In the genomic region with DNA sequence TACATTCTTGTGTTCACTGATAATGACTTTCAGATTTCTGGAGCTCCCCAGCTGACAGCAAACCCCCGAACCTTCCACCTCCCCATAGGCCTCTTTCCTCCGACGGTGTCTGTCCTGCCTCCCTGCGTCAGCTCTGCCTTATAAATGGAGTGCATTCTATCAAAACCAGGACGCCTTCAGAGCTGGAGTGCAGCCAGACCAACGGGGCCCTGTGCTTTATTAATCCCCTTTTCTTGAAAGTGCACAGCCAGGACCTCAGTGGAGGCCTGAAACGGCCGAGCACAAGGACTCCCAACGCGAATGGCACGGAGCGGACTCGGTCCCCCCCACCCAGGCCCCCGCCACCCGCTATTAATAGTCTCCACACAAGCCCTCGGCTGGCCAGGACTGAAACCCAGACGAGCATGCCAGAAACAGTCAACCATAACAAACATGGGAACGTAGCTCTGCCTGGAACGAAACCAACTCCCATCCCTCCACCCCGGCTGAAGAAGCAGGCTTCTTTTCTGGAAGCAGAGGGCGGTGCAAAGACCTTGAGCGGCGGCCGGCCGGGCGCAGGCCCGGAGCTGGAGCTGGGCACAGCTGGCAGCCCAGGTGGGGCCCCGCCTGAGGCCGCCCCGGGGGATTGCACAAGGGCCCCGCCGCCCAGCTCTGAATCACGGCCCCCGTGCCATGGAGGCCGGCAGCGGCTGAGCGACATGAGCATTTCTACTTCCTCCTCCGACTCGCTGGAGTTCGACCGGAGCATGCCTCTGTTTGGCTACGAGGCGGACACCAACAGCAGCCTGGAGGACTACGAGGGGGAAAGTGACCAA, we compare ENCODE assay signal across 8 cellular contexts. TPM values are rescaled to one million over a fixed set of nuclear protein-coding genes. Genes with fewer than 3 reads are reported as not detected.
DNase-seq lines count a peak whose midpoint lies in the region; ATAC-seq and TF ChIP-seq lines count a peak whose summit lies in the region.

No MANE protein-coding gene starts in this region.

- peaks cover 27% of the 10 kb centered on the region for H3K4me1 Mint-ChIP-seq in glutamatergic neuron (ENCODE audit: low read depth, unreplicated experiment)
- peaks cover 12% of the 10 kb centered on the region for H3K4me1 Mint-ChIP-seq in activated T-helper 17 cell treated with anti-CD3 and anti-CD28 coated beads, Interleukin-2, amount 50 U/mL, for 72 hours

- peak overlapping the region; percentile 82 for H3K14ac ChIP-seq in trophoblast cell (ENCODE audit: low read length)

- H3K36me3 Mint-ChIP-seq in glutamatergic neuron (ENCODE audit: unreplicated experiment), result peaks cover 39% of the 10 kb centered on the region
- no peaks in the 10 kb centered on the region for H3K36me3 Mint-ChIP-seq in activated T-helper 17 cell treated with anti-CD3 and anti-CD28 coated beads, Interleukin-2, amount 50 U/mL, for 72 hours (ENCODE audit: low read depth)

- H3K36me3 ChIP-seq in trophoblast cell (ENCODE audit: control insufficient read depth in 1 of 2, insufficient read depth in 2 of 2, low read length in 2 of 2), result peaks cover 7% of the 10 kb centered on the region in 2 experiments

- no peak overlapping the region for H3K4me3 ChIP-seq in trophoblast cell (ENCODE audit: low read depth, low read length)

- H4K8ac ChIP-seq in trophoblast cell (ENCODE audit: low read depth, low read length), result peak overlapping the region; percentile 74

- H3K4me3 Mint-ChIP-seq in glutamatergic neuron (ENCODE audit: unreplicated experiment), result no peak overlapping the region
- no peak overlapping the region for H3K4me3 Mint-ChIP-seq in activated T-helper 17 cell treated with anti-CD3 and anti-CD28 coated beads, Interleukin-2, amount 50 U/mL, for 72 hours

- peak overlapping the region; percentile 92 for H2AK5ac ChIP-seq in trophoblast cell (ENCODE audit: low read length)

- H3K27ac ChIP-seq in trophoblast cell (ENCODE audit: low read depth, low read length), result peak overlapping the region; percentile 100

- ATAC-seq in activated T-helper 17 cell treated with anti-CD3 and anti-CD28 coated beads, Interleukin-2, amount 50 U/mL, for 72 hours (replicated peaks), result no peak
- ATAC-seq in GM21717 (IDR thresholded peaks at IDR 0.05; ENCODE audit: unreplicated experiment), result no peak

- peak; percentile 77 for DNase-seq in T1000 (lab: John Stamatoyannopoulos, UW)
- DNase-seq in glutamatergic neuron, result no peak
- peak in 1 of 2 donors; percentile 38 for DNase-seq in trophoblast cell
- DNase-seq in germinal center (ENCODE audit: low spot score), result no peak
- no peak for DNase-seq in GM20000 (ENCODE audit: low spot score)

- H3K79me2 ChIP-seq in trophoblast cell (ENCODE audit: control insufficient read depth, insufficient read depth, low read length, poor library complexity), result peaks cover 15% of the 10 kb centered on the region

- no peaks in the 10 kb centered on the region for H3K27me3 ChIP-seq in trophoblast cell (ENCODE audit: insufficient read depth, low read length)

- H3K9me3 Mint-ChIP-seq in glutamatergic neuron (ENCODE audit: unreplicated experiment), result peaks cover 2% of the 10 kb centered on the region
- H3K9me3 Mint-ChIP-seq in activated T-helper 17 cell treated with anti-CD3 and anti-CD28 coated beads, Interleukin-2, amount 50 U/mL, for 72 hours, result no peaks in the 10 kb centered on the region

- peak overlapping the region; percentile 93 for H2BK120ac ChIP-seq in trophoblast cell (ENCODE audit: insufficient read depth, low read length, poor library complexity)

- no peak for TF ChIP-seq RAD21 in Ishikawa (IDR thresholded peaks at IDR 0.05; ENCODE audit: low read depth)

- H3K9ac ChIP-seq in trophoblast cell (ENCODE audit: low read length), result no peak overlapping the region

- peaks cover 2% of the 10 kb centered on the region for H3K9me3 ChIP-seq in trophoblast cell (ENCODE audit: insufficient read depth, low read depth, low read length)

- H4K12ac ChIP-seq in trophoblast cell (ENCODE audit: low read depth, low read length), result peak overlapping the region; percentile 34

- H3K4me2 ChIP-seq in trophoblast cell (ENCODE audit: low read length), result peak overlapping the region; percentile 20

- peaks cover 12% of the 10 kb centered on the region for H3K27me3 Mint-ChIP-seq in glutamatergic neuron (ENCODE audit: unreplicated experiment)
- H3K27me3 Mint-ChIP-seq in activated T-helper 17 cell treated with anti-CD3 and anti-CD28 coated beads, Interleukin-2, amount 50 U/mL, for 72 hours, result no peaks in the 10 kb centered on the region

- peak overlapping the region; percentile 68 for H3K4ac ChIP-seq in trophoblast cell (ENCODE audit: low read depth, low read length)

- TF ChIP-seq CTCF in glutamatergic neuron (IDR thresholded peaks at IDR 0.05; ENCODE audit: partially characterized antibody, unreplicated experiment) (no peak), GM20000 (IDR thresholded peaks at IDR 0.05; ENCODE audit: extremely low read depth, missing control alignments) (no peak)

- H2AFZ ChIP-seq in trophoblast cell (ENCODE audit: insufficient read depth, low read length, poor library complexity), result peak overlapping the region; percentile 78

- no peak overlapping the region for H3K23ac ChIP-seq in trophoblast cell (ENCODE audit: low read length)

- peak overlapping the region; percentile 95 for H3K18ac ChIP-seq in trophoblast cell (ENCODE audit: low read length)

- TF ChIP-seq EP300 in Ishikawa (IDR thresholded peaks at IDR 0.05; ENCODE audit: borderline replicate concordance), result peak; percentile 30

- H3K27ac Mint-ChIP-seq in glutamatergic neuron (ENCODE audit: unreplicated experiment), result peak overlapping the region; percentile 42
- H3K27ac Mint-ChIP-seq in activated T-helper 17 cell treated with anti-CD3 and anti-CD28 coated beads, Interleukin-2, amount 50 U/mL, for 72 hours, result no peak overlapping the region

- peak overlapping the region; percentile 98 for H2BK12ac ChIP-seq in trophoblast cell (ENCODE audit: low read length)

- H3K4me1 ChIP-seq in trophoblast cell (ENCODE audit: control insufficient read depth in 1 of 2, insufficient read depth in 2 of 2, low read length in 2 of 2), result peaks cover 54 to 55% of the 10 kb centered on the region in 2 experiments

- WGBS in trophoblast cell (ENCODE audit: extremely low coverage, insufficient coverage, insufficient read length), result no CpG with 5 or more reads among the region's 44 CpGs

- H4K91ac ChIP-seq in trophoblast cell (ENCODE audit: low read depth, low read length), result peak overlapping the region; percentile 99

- H2BK5ac ChIP-seq in trophoblast cell (ENCODE audit: low read depth, low read length, poor library complexity), result peak overlapping the region; percentile 87

- peaks cover 58% of the 10 kb centered on the region for H3K79me1 ChIP-seq in trophoblast cell (ENCODE audit: low read length)

TF ChIP-seq in Ishikawa, 13 proteins besides CTCF, POLR2A, EP300 and RAD21:
- TF ChIP-seq ZBTB7A (IDR thresholded peaks at IDR 0.05; ENCODE audit: low read depth), result peak; percentile 67; the same call in 1 of the 2 replicates
- no peak for TF ChIP-seq CREB1 (IDR thresholded peaks at IDR 0.05; ENCODE audit: low read depth)
- TF ChIP-seq TAF1 (IDR thresholded peaks at IDR 0.05; ENCODE audit: low read depth), result peak; percentile 55; the same call in 1 of the 2 replicates
- TF ChIP-seq, protein P1, sequence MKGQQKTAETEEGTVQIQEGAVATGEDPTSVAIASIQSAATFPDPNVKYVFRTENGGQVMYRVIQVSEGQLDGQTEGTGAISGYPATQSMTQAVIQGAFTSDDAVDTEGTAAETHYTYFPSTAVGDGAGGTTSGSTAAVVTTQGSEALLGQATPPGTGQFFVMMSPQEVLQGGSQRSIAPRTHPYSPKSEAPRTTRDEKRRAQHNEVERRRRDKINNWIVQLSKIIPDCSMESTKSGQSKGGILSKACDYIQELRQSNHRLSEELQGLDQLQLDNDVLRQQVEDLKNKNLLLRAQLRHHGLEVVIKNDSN (IDR thresholded peaks at IDR 0.05), result no peak
- peak; percentile 22; the same call in 1 of the 2 replicates for TF ChIP-seq NFIC (IDR thresholded peaks at IDR 0.05)
- peak; percentile 77 for TF ChIP-seq CEBPB (IDR thresholded peaks at IDR 0.05)
- TF ChIP-seq TCF12 (IDR thresholded peaks at IDR 0.05; ENCODE audit: low read depth), result peak; percentile 61
- no peak; the same call in 1 of the 2 replicates for TF ChIP-seq TEAD4 (IDR thresholded peaks at IDR 0.05)
- no peak for TF ChIP-seq FOXM1 (IDR thresholded peaks at IDR 0.05; ENCODE audit: borderline replicate concordance, low read depth)
- TF ChIP-seq, protein P2, sequence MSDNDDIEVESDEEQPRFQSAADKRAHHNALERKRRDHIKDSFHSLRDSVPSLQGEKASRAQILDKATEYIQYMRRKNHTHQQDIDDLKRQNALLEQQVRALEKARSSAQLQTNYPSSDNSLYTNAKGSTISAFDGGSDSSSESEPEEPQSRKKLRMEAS (IDR thresholded peaks at IDR 0.05), result peak; percentile 70; the same call in 1 of the 2 replicates
- TF ChIP-seq YY1 (IDR thresholded peaks at IDR 0.05; ENCODE audit: low read depth), result peak; percentile 66

RNA-seq across cellular contexts. Expression of a gene that starts 42.3 kb away (rescaled TPM):
- total RNA-seq in glutamatergic neuron (ENCODE audit: unreplicated experiment), result 33.5 TPM
- 42.9 and 45.3 TPM in 2 replicates for polyA plus RNA-seq in trophoblast cell (2013)
- 10 to 100 TPM; 39.9 to 81.4 TPM for total RNA-seq in activated T-helper 17 cell treated with anti-CD3 and anti-CD28 coated beads, Interleukin-2, amount 50 U/mL, for 72 hours
